ENCODE assay signal across 15 cellular contexts in the genomic region with DNA sequence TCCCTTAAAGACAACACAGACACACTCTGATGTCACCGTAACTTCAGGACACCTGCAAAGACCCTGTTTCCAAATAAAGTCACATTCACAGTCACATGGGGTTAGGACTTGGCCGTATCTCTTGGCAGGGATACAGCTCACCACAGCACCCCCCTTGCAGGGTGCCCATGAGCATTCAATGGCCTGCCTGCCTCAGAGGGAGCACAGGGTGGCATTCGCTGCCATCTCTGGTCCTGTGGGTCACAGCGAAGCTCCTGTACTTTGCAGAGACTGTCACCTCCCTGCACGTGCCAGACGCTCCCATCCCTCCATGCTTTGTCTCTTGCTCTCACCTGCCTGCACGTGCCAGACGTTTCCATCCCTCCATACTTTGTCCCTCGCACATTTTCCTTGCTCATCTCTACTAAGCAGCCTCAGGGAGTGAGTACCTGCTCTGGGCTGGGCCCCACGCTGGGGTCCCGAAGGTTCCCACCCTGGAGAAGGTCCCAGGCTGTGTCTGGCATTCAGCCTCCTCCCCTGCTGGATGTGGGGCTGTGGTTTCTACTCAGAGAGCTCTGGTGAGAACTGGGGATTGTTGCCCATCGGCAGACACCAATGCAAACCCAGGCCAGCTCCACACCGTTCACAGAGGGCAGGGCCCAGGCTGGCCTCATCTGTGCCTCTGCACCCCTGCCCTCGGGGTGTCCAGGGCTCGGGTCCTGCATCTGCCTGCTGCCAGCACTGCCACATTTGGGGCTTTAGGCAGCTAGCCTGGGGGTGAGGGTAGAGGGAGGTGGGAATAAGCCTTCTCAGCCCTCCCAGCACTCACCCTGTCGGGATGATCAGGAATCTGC. TPM values are rescaled to one million over a fixed set of nuclear protein-coding genes. Genes with fewer than 3 reads are reported as not detected.
"Had no signal": no experiment of that assay in that cellular context is flagged by ENCODE, and none has a peak within 500 bp of the region (broad histone marks: within the 10 kb centered on the region; RNA-seq: fewer than 3 reads in every experiment).

No MANE protein-coding gene starts in this region.

- H3K36me3 ChIP-seq: cardiac muscle cell, colonic mucosa, lower lobe of right lung, upper lobe of right lung, WERI-Rb-1 had no signal

- H3K9me3 Mint-ChIP-seq: activated naive CD8-positive, alpha-beta T cell treated with anti-CD3 and anti-CD28 coated beads, Interleukin-2, amount 50 U/mL, for 24 hours; activated T-helper 17 cell treated with anti-CD3 and anti-CD28 coated beads, Interleukin-2, amount 50 U/mL, for 72 hours; mesothelial cell of epicardium had no signal

- H3K27ac ChIP-seq: cardiac muscle cell, colonic mucosa, lower lobe of right lung, stomach, testis, upper lobe of right lung, WERI-Rb-1 had no signal

- H3K4me3 ChIP-seq: cardiac muscle cell, colonic mucosa, lower lobe of right lung, smooth muscle cell, stomach, testis, upper lobe of right lung had no signal

- H3K27me3 Mint-ChIP-seq: activated T-helper 17 cell treated with anti-CD3 and anti-CD28 coated beads, Interleukin-2, amount 50 U/mL, for 72 hours had no signal

- H3K9me3 ChIP-seq: colonic mucosa, lower lobe of right lung, stomach, testis, upper lobe of right lung had no signal

- H3K27ac Mint-ChIP-seq: activated naive CD8-positive, alpha-beta T cell treated with anti-CD3 and anti-CD28 coated beads, Interleukin-2, amount 50 U/mL, for 24 hours; activated T-helper 17 cell treated with anti-CD3 and anti-CD28 coated beads, Interleukin-2, amount 50 U/mL, for 72 hours; mesothelial cell of epicardium; T-helper 17 cell had no signal

- H3K4me1 Mint-ChIP-seq: activated naive CD8-positive, alpha-beta T cell treated with anti-CD3 and anti-CD28 coated beads, Interleukin-2, amount 50 U/mL, for 24 hours; activated T-helper 17 cell treated with anti-CD3 and anti-CD28 coated beads, Interleukin-2, amount 50 U/mL, for 72 hours had no signal

- H3K27me3 ChIP-seq: cardiac muscle cell, colonic mucosa, stomach, testis, upper lobe of right lung had no signal

- H3K36me3 Mint-ChIP-seq: mesothelial cell of epicardium had no signal

- H3K4me2 ChIP-seq: smooth muscle cell had no signal

- H3K4me3 Mint-ChIP-seq: activated naive CD8-positive, alpha-beta T cell treated with anti-CD3 and anti-CD28 coated beads, Interleukin-2, amount 50 U/mL, for 24 hours; activated T-helper 17 cell treated with anti-CD3 and anti-CD28 coated beads, Interleukin-2, amount 50 U/mL, for 72 hours; mesothelial cell of epicardium; T-helper 17 cell had no signal

- H3K4me1 ChIP-seq: colonic mucosa, lower lobe of right lung, upper lobe of right lung had no signal

- ATAC-seq: activated naive CD8-positive, alpha-beta T cell treated with anti-CD3 and anti-CD28 coated beads, Interleukin-2, amount 50 U/mL, for 24 hours; activated T-helper 17 cell treated with anti-CD3 and anti-CD28 coated beads, Interleukin-2, amount 50 U/mL, for 72 hours; esophagus mucosa; lower lobe of right lung; T-helper 17 cell; upper lobe of right lung had no signal

- DNase-seq: activated CD4-positive, alpha-beta T cell treated with anti-CD3 and anti-CD28 coated beads, Interleukin-2, amount 50 U/mL, for 48 hours; activated naive CD4-positive, alpha-beta T cell treated with Interleukin-2 at 50 U/mL for 16 hours; activated naive CD8-positive, alpha-beta T cell treated with anti-CD3 and anti-CD28 coated beads, Interleukin-2, amount 50 U/mL, for 24 hours; colonic mucosa; lower lobe of right lung; stomach; T-helper 17 cell; testis; upper lobe of right lung; WERI-Rb-1 had no signal

RNA-seq across cellular contexts. Expression of gene HTRA3, which starts 15.8 kb away (rescaled TPM):
- total RNA-seq: activated T-helper 17 cell treated with anti-CD3 and anti-CD28 coated beads, Interleukin-2, amount 50 U/mL, for 72 hours; T-helper 17 cell had no signal
